Comparison of ENCODE assay signal across 21 cellular contexts in the genomic region with DNA sequence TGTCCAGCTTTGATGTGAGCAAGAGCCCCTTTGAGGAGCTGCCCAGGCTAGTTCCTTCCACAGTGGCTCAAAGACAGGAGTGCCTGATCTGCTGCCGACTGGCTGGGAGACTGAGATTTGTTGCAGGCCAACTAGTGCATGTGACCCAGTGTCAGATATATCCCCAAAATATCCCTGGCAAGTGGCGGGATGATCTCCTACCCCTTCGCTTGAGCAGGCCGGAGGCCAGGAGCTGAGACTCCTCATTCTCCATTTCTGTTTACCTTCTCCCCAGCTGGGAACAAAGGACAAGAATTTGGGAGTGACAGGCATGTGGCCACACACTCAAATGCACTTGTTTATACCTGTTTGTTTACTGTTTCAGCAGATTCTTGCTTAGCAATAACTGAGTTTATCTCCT. TPM values are rescaled to one million over a fixed set of nuclear protein-coding genes. Genes with fewer than 3 reads are reported as not detected.
DNase-seq lines count a peak whose midpoint lies in the region; ATAC-seq, FAIRE-seq and TF ChIP-seq lines count a peak whose summit lies in the region.
"Had no signal": no experiment of that assay in that cellular context is flagged by ENCODE, and none has a peak within 500 bp of the region (broad histone marks: within the 10 kb centered on the region; RNA-seq: fewer than 3 reads in every experiment).

No MANE protein-coding gene starts in this region.

- intact Hi-C loops in left cardiac atrium (cut with DNase I): loop anchor here (5.0 to 10.0 kb wide), 3 partner anchors 135 to 235 kb away; a partner anchor contains a TSS

- H3K23ac ChIP-seq in neuronal stem cell (ENCODE audit: low read depth, low read length, poor library complexity): no peak overlapping the region

- H3K4me1 ChIP-seq in GM23338 (ENCODE audit: insufficient read depth): peaks cover 12% of the 10 kb centered on the region; the same call in 1 of the 2 replicates
- peaks cover 0 to 4% of the 10 kb centered on the region in 2 donors for H3K4me1 ChIP-seq in neuronal stem cell (ENCODE audit: control insufficient read depth in 2 of 2, insufficient read depth in 1 of 2, low read depth in 1 of 2, low read length in 2 of 2)
- H3K4me1 ChIP-seq: parathyroid adenoma, uterus had no signal

- no peaks in the 10 kb centered on the region for H3K9me2 ChIP-seq in GM23338 (ENCODE audit: insufficient read depth)

- no peak overlapping the region for H4K8ac ChIP-seq in neuronal stem cell (ENCODE audit: low read depth, low read length)

- H2BK5ac ChIP-seq in neuronal stem cell (ENCODE audit: low read length): no peak overlapping the region

- no peaks in the 10 kb centered on the region for H3K79me1 ChIP-seq in neuronal stem cell (ENCODE audit: low read depth, low read length)

- peaks cover 10% of the 10 kb centered on the region for H3K27me3 Mint-ChIP-seq in GM23338 (ENCODE audit: insufficient read depth, low read depth, poor library complexity)
- H3K27me3 Mint-ChIP-seq in osteocyte (ENCODE audit: unreplicated experiment): peaks cover 8% of the 10 kb centered on the region

- H3K27me3 ChIP-seq in GM23338 (ENCODE audit: insufficient read depth) (peaks cover 2% of the 10 kb centered on the region; the same call in 1 of the 2 replicates), bronchial epithelial cell (ENCODE audit: control insufficient read depth, insufficient read depth, low read length) (no peaks in the 10 kb centered on the region), neuronal stem cell (ENCODE audit: control insufficient read depth in 3 of 3, insufficient read depth in 3 of 3, low read depth in 1 of 3, low read length in 3 of 3) (peaks cover 0 to 2% (median 0%) of the 10 kb centered on the region in 3 experiments)
- H3K27me3 ChIP-seq: uterus had no signal

- no CpG with 5 or more reads among the region's 4 CpGs for WGBS in neuronal stem cell (ENCODE audit: extremely low coverage in 2 of 2, insufficient read length in 2 of 2, insufficient replicate concordance in 1 of 2), 2 donors

- H3K4me2 ChIP-seq in GM23338 (no peak overlapping the region), neuronal stem cell (ENCODE audit: insufficient read depth, low read length, poor library complexity, severe bottlenecking) (no peak overlapping the region)

- H3K14ac ChIP-seq in neuronal stem cell (ENCODE audit: low read length): no peak overlapping the region

- no peaks in the 10 kb centered on the region for H3F3A ChIP-seq in GM23338 (replicated peaks; ENCODE audit: low read depth)

- H2BK12ac ChIP-seq in neuronal stem cell (ENCODE audit: low read length): no peak overlapping the region

- TF ChIP-seq CTCF in GM23338 (conservative IDR thresholded peaks at IDR 0.05; ENCODE audit: low read depth in 2 of 2): no peak
- no peak for TF ChIP-seq CTCF in bronchial epithelial cell (IDR thresholded peaks at IDR 0.05; ENCODE audit: insufficient read depth, low read length, severe bottlenecking)
- no peak for TF ChIP-seq CTCF in osteocyte (IDR thresholded peaks at IDR 0.05)

- no peaks in the 10 kb centered on the region for H3K9me3 Mint-ChIP-seq in GM23338
- H3K9me3 Mint-ChIP-seq in activated naive CD4-positive, alpha-beta T cell treated with anti-CD3 and anti-CD28 coated beads, Interleukin-2, amount 50 U/mL, for 72 hours: no peaks in the 10 kb centered on the region
- no peaks in the 10 kb centered on the region for H3K9me3 Mint-ChIP-seq in osteocyte (ENCODE audit: unreplicated experiment)
- H3K9me3 Mint-ChIP-seq: activated CD4-positive, alpha-beta memory T cell treated with anti-CD3 and anti-CD28 coated beads for 36 hours; memory B cell; naive thymus-derived CD4-positive, alpha-beta T cell; WTC11 had no signal

- H3K27ac Mint-ChIP-seq in GM23338 (no peak overlapping the region; the same call in 1 of the 2 replicates), osteocyte (ENCODE audit: unreplicated experiment) (no peak overlapping the region)
- no peak overlapping the region for H3K27ac Mint-ChIP-seq in activated naive CD4-positive, alpha-beta T cell treated with anti-CD3 and anti-CD28 coated beads, Interleukin-2, amount 50 U/mL, for 72 hours
- H3K27ac Mint-ChIP-seq: activated CD4-positive, alpha-beta memory T cell treated with anti-CD3 and anti-CD28 coated beads for 36 hours; memory B cell; naive thymus-derived CD4-positive, alpha-beta T cell had no signal

- H2AFZ ChIP-seq in GM23338: peak overlapping the region; percentile 74
- peak overlapping the region; percentile 70 for H2AFZ ChIP-seq in neuronal stem cell (ENCODE audit: low read length)
- H2AFZ ChIP-seq: parathyroid adenoma had no signal

- H3K4me1 Mint-ChIP-seq in GM23338 (peaks cover 17% of the 10 kb centered on the region; the same call in 2 of the 3 replicates), osteocyte (ENCODE audit: unreplicated experiment) (peaks cover 4% of the 10 kb centered on the region)

- no peak overlapping the region for H4K91ac ChIP-seq in neuronal stem cell (ENCODE audit: low read depth, low read length, poor library complexity)

- no peak overlapping the region for H3K4me3 ChIP-seq in GM23338
- no peak overlapping the region for H3K4me3 ChIP-seq in bronchial epithelial cell (ENCODE audit: low read depth, low read length)
- H3K4me3 ChIP-seq in neuronal stem cell (ENCODE audit: low read length in 2 of 2): no peak overlapping the region
- H3K4me3 ChIP-seq: uterus had no signal

- H3K36me3 ChIP-seq in GM23338 (ENCODE audit: insufficient read depth) (no peaks in the 10 kb centered on the region), bronchial epithelial cell (ENCODE audit: control insufficient read depth, insufficient read depth, low read length) (no peaks in the 10 kb centered on the region), neuronal stem cell (replicated peaks in 1 of 2; ENCODE audit: control insufficient read depth in 2 of 2, insufficient read depth in 2 of 2, low read length in 2 of 2) (no peaks in the 10 kb centered on the region)
- H3K36me3 ChIP-seq: uterus had no signal

- H3K4me3 Mint-ChIP-seq in GM23338 (no peak overlapping the region), osteocyte (ENCODE audit: unreplicated experiment) (no peak overlapping the region)
- H3K4me3 Mint-ChIP-seq: activated CD4-positive, alpha-beta memory T cell treated with anti-CD3 and anti-CD28 coated beads for 36 hours; memory B cell; naive thymus-derived CD4-positive, alpha-beta T cell; WTC11 had no signal

- no peaks in the 10 kb centered on the region for H4K20me1 ChIP-seq in GM23338 (replicated peaks; ENCODE audit: insufficient read depth)

- ATAC-seq in GM23338 (peak; percentile 24; the same call in 2 of the 3 replicates), left cardiac atrium (peak; percentile 55 to 72), HG02884 (IDR thresholded peaks at IDR 0.05; ENCODE audit: unreplicated experiment) (no peak)
- ATAC-seq in activated naive CD4-positive, alpha-beta T cell treated with anti-CD3 and anti-CD28 coated beads, Interleukin-2, amount 50 U/mL, for 72 hours: no peak
- ATAC-seq: naive thymus-derived CD4-positive, alpha-beta T cell; WTC11 had no signal

- H3K18ac ChIP-seq in neuronal stem cell (ENCODE audit: low read length): no peak overlapping the region

- H3K27ac ChIP-seq in GM23338 (ENCODE audit: low read depth) (no peak overlapping the region), neuronal stem cell (replicated peaks; ENCODE audit: low read length) (no peak overlapping the region)
- H3K27ac ChIP-seq: C4-2B, parathyroid adenoma had no signal

- H2BK15ac ChIP-seq in neuronal stem cell (ENCODE audit: low read length): no peak overlapping the region

- H2AK5ac ChIP-seq in neuronal stem cell (ENCODE audit: low read depth, low read length): no peak overlapping the region

- no peak overlapping the region for H3K9ac ChIP-seq in neuronal stem cell (ENCODE audit: low read depth, low read length, poor library complexity)
- H3K9ac ChIP-seq: parathyroid adenoma had no signal

- no peaks in the 10 kb centered on the region for H3K36me3 Mint-ChIP-seq in GM23338 (ENCODE audit: low read depth)
- no peaks in the 10 kb centered on the region for H3K36me3 Mint-ChIP-seq in activated naive CD4-positive, alpha-beta T cell treated with anti-CD3 and anti-CD28 coated beads, Interleukin-2, amount 50 U/mL, for 72 hours
- H3K36me3 Mint-ChIP-seq in osteocyte (ENCODE audit: unreplicated experiment): no peaks in the 10 kb centered on the region
- H3K36me3 Mint-ChIP-seq: activated CD4-positive, alpha-beta memory T cell treated with anti-CD3 and anti-CD28 coated beads for 36 hours; memory B cell; naive thymus-derived CD4-positive, alpha-beta T cell; WTC11 had no signal

- no peak overlapping the region for H2BK120ac ChIP-seq in neuronal stem cell (ENCODE audit: low read depth, low read length)

- H3K9me3 ChIP-seq in neuronal stem cell (replicated peaks in 1 of 2; ENCODE audit: control insufficient read depth in 2 of 2, insufficient read depth in 1 of 2, low read depth in 1 of 2, low read length in 2 of 2): no peaks in the 10 kb centered on the region
- H3K9me3 ChIP-seq: uterus had no signal

- no peak for DNase-seq in GM23338 (ENCODE audit: low spot score)
- DNase-seq in bronchial epithelial cell (ENCODE audit: low read depth): peak; percentile 44
- DNase-seq in left cardiac atrium: peak; percentile 31
- no peak for DNase-seq in neuronal stem cell (ENCODE audit: low spot score)
- no peak for DNase-seq in activated naive CD4-positive, alpha-beta T cell treated with anti-CD3 and anti-CD28 coated beads, Interleukin-2, amount 50 U/mL, for 72 hours (ENCODE audit: low spot score in 2 of 2)
- no peak for DNase-seq in germinal center (ENCODE audit: low spot score)
- no peak for DNase-seq in osteocyte (ENCODE audit: extremely low spot score, unreplicated experiment)
- DNase-seq: activated CD4-positive, alpha-beta memory T cell treated with anti-CD3 and anti-CD28 coated beads for 36 hours; Karpas-422; naive thymus-derived CD4-positive, alpha-beta T cell; NCI-H1694; NCI-H526 treated with DMSO at 0.1 percent for 48 hours; RPMI8226; substantia nigra; T-helper 9 cell; uterus had no signal

- no peak for FAIRE-seq in bronchial epithelial cell (lab: Jason Lieb, UNC)

- H3K79me2 ChIP-seq in GM23338 (replicated peaks; ENCODE audit: insufficient read depth): no peaks in the 10 kb centered on the region
- H3K79me2 ChIP-seq: parathyroid adenoma had no signal

- no peak overlapping the region for H3K4ac ChIP-seq in neuronal stem cell (ENCODE audit: low read length)

RNA-seq across cellular contexts. Expression of a gene that starts 37.1 kb away (rescaled TPM):
- total RNA-seq in GM23338 (2014; rRNA removed; shearing (Covaris generic)): 56.7 and 57.8 TPM in 2 replicates
- polyA plus RNA-seq in GM23338 (2016; fragmentation: Nextera tagmentation; extraction: Ambion mirVana): 12.0 and 14.1 TPM in 2 replicates
- 14.7 and 16.8 TPM in 2 replicates for total RNA-seq in bronchial epithelial cell
- 10 to 100 TPM in 1 of 2 donors, 1 to 10 TPM in 1; 7.8 to 12.1 TPM for total RNA-seq in left cardiac atrium
- polyA plus RNA-seq in neuronal stem cell (2013, experiment 1 of 2): 9.9 TPM
- 9.9 TPM for polyA plus RNA-seq in neuronal stem cell (2013, experiment 2 of 2)
- 10 to 100 TPM; 25.0 to 26.9 TPM for total RNA-seq in activated naive CD4-positive, alpha-beta T cell treated with anti-CD3 and anti-CD28 coated beads, Interleukin-2, amount 50 U/mL, for 72 hours
- total RNA-seq in osteocyte: 13.9 and 15.3 TPM in 2 replicates

Comparison
In these comparisons a context has a peak if more than half of its experiments do, and no peak if none do; other contexts are left out.
1. ATAC-seq: peak in GM23338 (single experiment) and left cardiac atrium (2 of 2); none in activated naive CD4-positive, alpha-beta T cell treated with anti-CD3 and anti-CD28 coated beads, Interleukin-2, amount 50 U/mL, for 72 hours (0 of 2) and HG02884 (single experiment).
2. DNase-seq: peak in bronchial epithelial cell (single experiment) and left cardiac atrium (single experiment); none in GM23338 (single experiment), neuronal stem cell (single experiment), activated naive CD4-positive, alpha-beta T cell treated with anti-CD3 and anti-CD28 coated beads, Interleukin-2, amount 50 U/mL, for 72 hours (0 of 2), germinal center (single experiment) and osteocyte (single experiment).